ENCODE assay signal across 1 cellular context in genomic region chr7:138477581-138477980, GRCh38.
TF ChIP-seq lines count a peak whose summit lies in the region.

No MANE protein-coding gene starts in this region.

TF ChIP-seq in GM23338, 12 proteins besides CTCF, POLR2A, EP300 and RAD21:
- no peak for TF ChIP-seq ZNF462 (CRISPR knock-in tag; IDR thresholded peaks at IDR 0.05)
